Comparison of ENCODE assay signal across 16 cellular contexts in genomic region chr13:103036268-103036667, GRCh38.
"Had no signal": no experiment of that assay in that cellular context is flagged by ENCODE, and none has a peak within 500 bp of the region (broad histone marks: within the 10 kb centered on the region; RNA-seq: fewer than 3 reads in every experiment).

No MANE protein-coding gene starts in this region.

- H3K4me1 ChIP-seq: left ventricle myocardium inferior, right atrium auricular region, right lobe of liver, tibial nerve, uterus had no signal

- H3K36me3 ChIP-seq: left ventricle myocardium inferior, ovary, right atrium auricular region, right lobe of liver, spleen, tibial nerve, uterus had no signal

- H3K27ac ChIP-seq: left ventricle myocardium inferior, ovary, right atrium auricular region, right lobe of liver, skin epidermis, spleen, tibial nerve, uterus had no signal

- ATAC-seq: mucosa of descending colon; naive thymus-derived CD4-positive, alpha-beta T cell; natural killer cell treated with Interleukin-12 subunit alpha and Interleukin-12 subunit beta and Interleukin-15 and Interleukin-18, amount 100 ng/mL, for 72 hours; right lobe of liver; stimulated activated effector memory CD8-positive, alpha-beta T cell treated with anti-CD3 and anti-CD28 coated beads, Interleukin-12 subunit alpha, Interleukin-12 subunit beta, amount 100 ng/mL, for 72 hours had no signal

- H3K9me3 ChIP-seq: left ventricle myocardium inferior, mucosa of descending colon, ovary, right atrium auricular region, right lobe of liver, spleen, tibial nerve, uterus had no signal

- H3K27me3 ChIP-seq: ovary, right atrium auricular region, right lobe of liver, spleen, tibial nerve, uterus had no signal

- DNase-seq: islet precursor cell; left ventricle myocardium inferior; midbrain; mucosa of descending colon; naive thymus-derived CD4-positive, alpha-beta T cell; ovary; right lobe of liver; spleen; stimulated activated CD4-positive, alpha-beta T cell treated with anti-CD3 and anti-CD28 coated beads, Interleukin-4, amount 100 ng/mL, for 24 hours; stimulated activated naive CD4-positive, alpha-beta T cell; uterus had no signal

- H3K4me3 ChIP-seq: left ventricle myocardium inferior, mucosa of descending colon, ovary, right atrium auricular region, right lobe of liver, skin epidermis, spleen, tibial nerve, uterus had no signal
